ENCODE assay signal across 16 cellular contexts in the genomic region with DNA sequence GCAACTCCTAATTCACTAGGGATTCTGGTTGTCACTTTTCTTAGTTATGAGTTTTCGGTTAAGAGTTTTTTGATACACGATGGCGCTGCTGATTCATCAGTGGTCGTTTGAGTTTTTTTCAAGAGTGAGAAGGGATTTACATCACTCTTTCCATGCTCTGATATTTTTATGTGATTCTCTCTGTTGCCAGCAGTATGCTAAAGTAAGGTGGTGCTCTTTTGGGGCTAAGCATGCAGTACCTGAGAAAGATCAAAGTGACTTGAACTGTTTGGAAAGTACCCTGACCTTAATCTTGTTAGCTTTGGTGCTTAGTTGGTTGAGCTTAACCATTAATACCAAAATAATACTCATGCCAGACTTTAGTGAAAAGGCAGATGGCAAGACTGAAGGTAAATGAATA. TPM values are rescaled to one million over a fixed set of nuclear protein-coding genes. Genes with fewer than 3 reads are reported as not detected.
DNase-seq lines count a peak whose midpoint lies in the region; ATAC-seq, FAIRE-seq and TF ChIP-seq lines count a peak whose summit lies in the region.
"Had no signal": no experiment of that assay in that cellular context is flagged by ENCODE, and none has a peak within 500 bp of the region (broad histone marks: within the 10 kb centered on the region; RNA-seq: fewer than 3 reads in every experiment).

No MANE protein-coding gene starts in this region.

- CTCF ChIA-PET in activated naive CD4-positive, alpha-beta T cell treated with anti-CD3 and anti-CD28 coated beads for 36 hours (lab: Charles Lee), result interaction anchor here (0.6 to 4.3 kb wide), 5 partner anchors 8 to 72 kb away, joined by 3 to 32 read pairs (median 9); no protein-coding TSS in a partner anchor

- no peak for ATAC-seq in HG03097 (IDR thresholded peaks at IDR 0.05; ENCODE audit: low FRiP score, unreplicated experiment)
- ATAC-seq: HCT116 had no signal

- peaks cover 20% of the 10 kb centered on the region for H3K4me1 Mint-ChIP-seq in activated naive CD4-positive, alpha-beta T cell treated with anti-CD3 and anti-CD28 coated beads for 36 hours (ENCODE audit: low read depth)
- H3K4me1 Mint-ChIP-seq in activated T-helper 2 cell treated with anti-CD3 and anti-CD28 coated beads, Interferon-gamma antibody, Interleukin-2, Interleukin-4, amounts not matched to agents 10 μg/mL and 5 μg/mL and 100 μg/mL, durations not matched to agents 14 hours and 24 hours and 36 hours (ENCODE audit: low read depth), result peaks cover 21% of the 10 kb centered on the region
- H3K4me1 Mint-ChIP-seq in stimulated activated naive CD8-positive, alpha-beta T cell treated with anti-CD3 and anti-CD28 coated beads, Interleukin-15, Interleukin-2, amounts not matched to agents 100 ng/mL and 50 ng/mL, for 24 hours (ENCODE audit: low read depth), result peaks cover 24% of the 10 kb centered on the region

- no peaks in the 10 kb centered on the region for H3K9me3 Mint-ChIP-seq in activated naive CD4-positive, alpha-beta T cell treated with anti-CD3 and anti-CD28 coated beads for 36 hours
- H3K9me3 Mint-ChIP-seq in activated T-helper 2 cell treated with anti-CD3 and anti-CD28 coated beads, Interferon-gamma antibody, Interleukin-2, Interleukin-4, amounts not matched to agents 10 μg/mL and 5 μg/mL and 100 μg/mL, durations not matched to agents 14 hours and 24 hours and 36 hours, result no peaks in the 10 kb centered on the region
- no peaks in the 10 kb centered on the region for H3K9me3 Mint-ChIP-seq in stimulated activated naive CD8-positive, alpha-beta T cell treated with anti-CD3 and anti-CD28 coated beads, Interleukin-15, Interleukin-2, amounts not matched to agents 100 ng/mL and 50 ng/mL, for 24 hours

- no peak overlapping the region for H3K4me3 Mint-ChIP-seq in activated naive CD4-positive, alpha-beta T cell treated with anti-CD3 and anti-CD28 coated beads for 36 hours
- H3K4me3 Mint-ChIP-seq in activated T-helper 2 cell treated with anti-CD3 and anti-CD28 coated beads, Interferon-gamma antibody, Interleukin-2, Interleukin-4, amounts not matched to agents 10 μg/mL and 5 μg/mL and 100 μg/mL, durations not matched to agents 14 hours and 24 hours and 36 hours (ENCODE audit: low read depth), result no peak overlapping the region
- peak overlapping the region; percentile 53 for H3K4me3 Mint-ChIP-seq in stimulated activated naive CD8-positive, alpha-beta T cell treated with anti-CD3 and anti-CD28 coated beads, Interleukin-15, Interleukin-2, amounts not matched to agents 100 ng/mL and 50 ng/mL, for 24 hours

- no peak for TF ChIP-seq POLR2A in H54 (IDR thresholded peaks at IDR 0.05; ENCODE audit: low read depth, low read length)

- DNase-seq in activated naive CD4-positive, alpha-beta T cell treated with anti-CD3 and anti-CD28 coated beads for 36 hours, result peak; percentile 44
- DNase-seq in activated naive CD4-positive, alpha-beta T cell (lab: John Stamatoyannopoulos, UW), result no peak
- no peak for DNase-seq in H54 (ENCODE audit: insufficient read length, low spot score)
- DNase-seq in activated T-helper 2 cell treated with anti-CD3 and anti-CD28 coated beads, Interferon-gamma antibody, Interleukin-2, Interleukin-4, amounts not matched to agents 10 μg/mL and 5 μg/mL and 100 μg/mL, durations not matched to agents 14 hours and 24 hours and 36 hours (ENCODE audit: low spot score), result no peak
- no peak for DNase-seq in KG1 (lab: John Stamatoyannopoulos, UW)
- DNase-seq: DMS 273 treated with DMSO at 0.1 percent for 48 hours; NCI-H1048; NCI-H2227 treated with DMSO at 0.1 percent for 48 hours; NCI-H526; NK-92 treated with Interleukin-12 subunit alpha and Interleukin-12 subunit beta, amount 100 ng/mL, for 24 hours; SJCRH30 had no signal

- H3K27ac Mint-ChIP-seq in activated naive CD4-positive, alpha-beta T cell treated with anti-CD3 and anti-CD28 coated beads for 36 hours, result peak overlapping the region; percentile 25
- peak overlapping the region; percentile 79 for H3K27ac Mint-ChIP-seq in activated T-helper 2 cell treated with anti-CD3 and anti-CD28 coated beads, Interferon-gamma antibody, Interleukin-2, Interleukin-4, amounts not matched to agents 10 μg/mL and 5 μg/mL and 100 μg/mL, durations not matched to agents 14 hours and 24 hours and 36 hours
- H3K27ac Mint-ChIP-seq in stimulated activated naive CD8-positive, alpha-beta T cell treated with anti-CD3 and anti-CD28 coated beads, Interleukin-15, Interleukin-2, amounts not matched to agents 100 ng/mL and 50 ng/mL, for 24 hours, result peak overlapping the region; percentile 87

- FAIRE-seq in H54 (lab: Jason Lieb, UNC), result peak; percentile 83
- FAIRE-seq: HTR-8/SVneo had no signal

- H3K36me3 Mint-ChIP-seq in activated naive CD4-positive, alpha-beta T cell treated with anti-CD3 and anti-CD28 coated beads for 36 hours (ENCODE audit: low read depth), result peaks cover 35% of the 10 kb centered on the region
- H3K36me3 Mint-ChIP-seq in activated T-helper 2 cell treated with anti-CD3 and anti-CD28 coated beads, Interferon-gamma antibody, Interleukin-2, Interleukin-4, amounts not matched to agents 10 μg/mL and 5 μg/mL and 100 μg/mL, durations not matched to agents 14 hours and 24 hours and 36 hours (ENCODE audit: low read depth), result peaks cover 86% of the 10 kb centered on the region
- peaks cover 77% of the 10 kb centered on the region for H3K36me3 Mint-ChIP-seq in stimulated activated naive CD8-positive, alpha-beta T cell treated with anti-CD3 and anti-CD28 coated beads, Interleukin-15, Interleukin-2, amounts not matched to agents 100 ng/mL and 50 ng/mL, for 24 hours (ENCODE audit: low read depth)

- intact Hi-C loops in activated naive CD4-positive, alpha-beta T cell treated with anti-CD3 and anti-CD28 coated beads for 36 hours (cut with micrococcal nuclease), result loop anchor here (1.0 to 10.0 kb wide), 3 partner anchors 24 to 1823 kb away; a partner anchor contains a TSS
- intact Hi-C loops in activated T-helper 2 cell treated with anti-CD3 and anti-CD28 coated beads, Interferon-gamma antibody, Interleukin-2, Interleukin-4, amounts not matched to agents 10 μg/mL and 5 μg/mL and 100 μg/mL, durations not matched to agents 14 hours and 24 hours and 36 hours (cut with micrococcal nuclease), result no loop called here

- no peaks in the 10 kb centered on the region for H3K27me3 Mint-ChIP-seq in activated naive CD4-positive, alpha-beta T cell treated with anti-CD3 and anti-CD28 coated beads for 36 hours (ENCODE audit: low read depth)
- no peaks in the 10 kb centered on the region for H3K27me3 Mint-ChIP-seq in activated T-helper 2 cell treated with anti-CD3 and anti-CD28 coated beads, Interferon-gamma antibody, Interleukin-2, Interleukin-4, amounts not matched to agents 10 μg/mL and 5 μg/mL and 100 μg/mL, durations not matched to agents 14 hours and 24 hours and 36 hours (ENCODE audit: low read depth)
- H3K27me3 Mint-ChIP-seq in stimulated activated naive CD8-positive, alpha-beta T cell treated with anti-CD3 and anti-CD28 coated beads, Interleukin-15, Interleukin-2, amounts not matched to agents 100 ng/mL and 50 ng/mL, for 24 hours, result no peaks in the 10 kb centered on the region

RNA-seq across cellular contexts. Expression of a gene that starts 28.1 kb away (rescaled TPM):
- 10 to 100 TPM; 23.2 to 23.6 TPM for total RNA-seq in activated naive CD4-positive, alpha-beta T cell treated with anti-CD3 and anti-CD28 coated beads for 36 hours
- total RNA-seq in activated T-helper 2 cell treated with anti-CD3 and anti-CD28 coated beads, Interferon-gamma antibody, Interleukin-2, Interleukin-4, amounts not matched to agents 10 μg/mL and 5 μg/mL and 100 μg/mL, durations not matched to agents 14 hours and 24 hours and 36 hours, result 44.2 and 47.2 TPM in 2 replicates

RNA-seq across cellular contexts. Expression of a gene that starts 44.4 kb away (rescaled TPM):
- total RNA-seq in activated naive CD4-positive, alpha-beta T cell treated with anti-CD3 and anti-CD28 coated beads for 36 hours, result 1 to 10 TPM; 3.6 to 4.0 TPM
- total RNA-seq in activated T-helper 2 cell treated with anti-CD3 and anti-CD28 coated beads, Interferon-gamma antibody, Interleukin-2, Interleukin-4, amounts not matched to agents 10 μg/mL and 5 μg/mL and 100 μg/mL, durations not matched to agents 14 hours and 24 hours and 36 hours, result 11.3 and 11.9 TPM in 2 replicates

RNA-seq across cellular contexts. Expression of a gene that starts 56.5 kb away (rescaled TPM):
- total RNA-seq in activated naive CD4-positive, alpha-beta T cell treated with anti-CD3 and anti-CD28 coated beads for 36 hours, result under 1 TPM in 1 of 2 experiments, not detected in 1; 0.12 TPM
- total RNA-seq in activated T-helper 2 cell treated with anti-CD3 and anti-CD28 coated beads, Interferon-gamma antibody, Interleukin-2, Interleukin-4, amounts not matched to agents 10 μg/mL and 5 μg/mL and 100 μg/mL, durations not matched to agents 14 hours and 24 hours and 36 hours, result not detected in 2 replicates
- total RNA-seq: Daoy, SJCRH30 had no signal

Comparison
In these comparisons a context has a peak if more than half of its experiments do, and no peak if none do; other contexts are left out.
1. H3K27ac Mint-ChIP-seq: peak in every context shown above with its lines; median percentile 87 in stimulated activated naive CD8-positive, alpha-beta T cell treated with anti-CD3 and anti-CD28 coated beads, Interleukin-15, Interleukin-2, amounts not matched to agents 100 ng/mL and 50 ng/mL, for 24 hours; 79 in activated T-helper 2 cell treated with anti-CD3 and anti-CD28 coated beads, Interferon-gamma antibody, Interleukin-2, Interleukin-4, amounts not matched to agents 10 μg/mL and 5 μg/mL and 100 μg/mL, durations not matched to agents 14 hours and 24 hours and 36 hours; 25 in activated naive CD4-positive, alpha-beta T cell treated with anti-CD3 and anti-CD28 coated beads for 36 hours.